Comparison of ENCODE assay signal across 1 cellular context in the genomic region with DNA sequence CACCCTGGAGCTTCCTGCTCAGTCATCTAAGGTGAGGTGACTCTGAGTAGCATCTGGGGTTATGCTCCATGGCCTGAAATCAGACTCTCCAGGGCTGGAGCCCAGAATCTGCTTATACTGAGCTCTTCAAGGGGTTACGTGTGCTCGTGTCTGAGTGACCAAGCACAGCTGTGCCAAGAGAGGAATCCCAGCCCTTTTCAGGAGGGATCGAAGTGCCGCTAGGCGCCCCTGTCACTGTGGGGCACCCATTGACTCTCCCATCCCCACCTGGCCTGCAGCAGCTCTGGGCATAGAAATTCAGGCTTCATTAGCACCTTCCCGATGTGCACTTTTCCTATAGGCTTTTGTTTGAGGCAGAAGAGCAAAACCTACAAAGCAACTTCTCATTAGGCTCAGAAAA.
A peak's percentile ranks its signal among the peaks of the same experiment; 100 is the strongest.
TF ChIP-seq lines count a peak whose summit lies in the region.

No MANE protein-coding gene starts in this region.

TF ChIP-seq in H1, 55 proteins besides CTCF, POLR2A, EP300 and RAD21:
- TF ChIP-seq, protein P1, sequence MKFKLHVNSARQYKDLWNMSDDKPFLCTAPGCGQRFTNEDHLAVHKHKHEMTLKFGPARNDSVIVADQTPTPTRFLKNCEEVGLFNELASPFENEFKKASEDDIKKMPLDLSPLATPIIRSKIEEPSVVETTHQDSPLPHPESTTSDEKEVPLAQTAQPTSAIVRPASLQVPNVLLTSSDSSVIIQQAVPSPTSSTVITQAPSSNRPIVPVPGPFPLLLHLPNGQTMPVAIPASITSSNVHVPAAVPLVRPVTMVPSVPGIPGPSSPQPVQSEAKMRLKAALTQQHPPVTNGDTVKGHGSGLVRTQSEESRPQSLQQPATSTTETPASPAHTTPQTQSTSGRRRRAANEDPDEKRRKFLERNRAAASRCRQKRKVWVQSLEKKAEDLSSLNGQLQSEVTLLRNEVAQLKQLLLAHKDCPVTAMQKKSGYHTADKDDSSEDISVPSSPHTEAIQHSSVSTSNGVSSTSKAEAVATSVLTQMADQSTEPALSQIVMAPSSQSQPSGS (IDR thresholded peaks at IDR 0.05; ENCODE audit: low read length), result no peak
- no peak for TF ChIP-seq BACH1 (IDR thresholded peaks at IDR 0.05; ENCODE audit: low read length)
- peak; percentile 51; the same call in 1 of the 2 replicates for TF ChIP-seq POLR2AphosphoS5 (IDR thresholded peaks at IDR 0.05; ENCODE audit: low read depth, low read length)
TF ChIP-seq in H1: peak in this region for 1.
